In the genomic region with DNA sequence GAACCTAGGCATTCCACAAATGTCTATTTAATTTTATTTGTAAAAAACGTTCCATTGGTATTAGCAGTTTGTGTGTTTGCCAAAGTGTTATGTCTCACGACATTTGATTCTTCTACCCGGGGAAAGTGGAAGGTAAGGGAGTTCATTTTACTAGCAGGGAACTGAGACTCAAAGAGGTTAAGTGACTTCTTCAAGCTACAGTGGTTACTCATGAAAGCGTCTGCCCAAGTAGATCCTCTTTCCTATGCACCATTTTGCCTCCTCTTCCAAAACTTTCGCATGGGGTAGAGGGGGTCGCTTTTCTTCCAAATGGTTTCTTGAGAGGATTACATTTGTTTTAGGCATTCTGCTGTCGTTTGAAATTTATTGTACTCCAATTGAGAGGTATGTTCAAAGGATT, we compare ENCODE assay signal across 12 cellular contexts. TPM values are rescaled to one million over a fixed set of nuclear protein-coding genes. Genes with fewer than 3 reads are reported as not detected.
DNase-seq lines count a peak whose midpoint lies in the region; ATAC-seq and TF ChIP-seq lines count a peak whose summit lies in the region.
"Had no signal": no experiment of that assay in that cellular context is flagged by ENCODE, and none has a peak within 500 bp of the region (broad histone marks: within the 10 kb centered on the region; RNA-seq: fewer than 3 reads in every experiment).

No MANE protein-coding gene starts in this region.

- no peak for DNase-seq in CD4-positive, alpha-beta T cell
- DNase-seq in NOMO-1 treated with DMSO at 0.1 percent for 48 hours (lab: John Stamatoyannopoulos, UW; ENCODE audit: unreplicated experiment) (peak; percentile 46), SK-N-DZ (ENCODE audit: low spot score) (no peak), GM20000 (ENCODE audit: low spot score) (no peak), sigmoid colon (no peak)
- DNase-seq in stimulated activated naive CD4-positive, alpha-beta T cell treated with Interleukin-2 at 50 U/mL for 16 hours (lab: John Stamatoyannopoulos, UW) = no peak
- DNase-seq: NCI-H1048 had no signal

- no peaks in the 10 kb centered on the region for H3K36me3 ChIP-seq in sigmoid colon
- H3K36me3 ChIP-seq: SJSA1 had no signal

- H3K4me1 ChIP-seq in sigmoid colon = peaks cover 0 to 36% (median 32%) of the 10 kb centered on the region in 4 donors
- H3K4me1 ChIP-seq: SJSA1 had no signal

- H3K27ac ChIP-seq in CD4-positive, alpha-beta T cell (ENCODE audit: low read depth, low read length) = no peak overlapping the region
- H3K27ac ChIP-seq in sigmoid colon = no peak overlapping the region
- H3K27ac ChIP-seq: SJSA1 had no signal

- no peak overlapping the region for H3K27ac Mint-ChIP-seq in CD4-positive, alpha-beta T cell

- H3K9me3 Mint-ChIP-seq in CD4-positive, alpha-beta T cell = no peaks in the 10 kb centered on the region

- TF ChIP-seq EP300 in sigmoid colon (IDR thresholded peaks at IDR 0.05) = no peak

- H3K4me1 Mint-ChIP-seq in CD4-positive, alpha-beta T cell (ENCODE audit: low read depth) = peaks cover 69% of the 10 kb centered on the region

- no peak overlapping the region for H3K4me3 ChIP-seq in sigmoid colon
- H3K4me3 ChIP-seq: SJSA1 had no signal

- POLR2A ChIA-PET in CD4-positive, alpha-beta T cell (lab: Charles Lee) = no interaction called here

- H3K27me3 ChIP-seq in CD4-positive, alpha-beta T cell (ENCODE audit: control insufficient read depth, insufficient read depth, low read length) = no peaks in the 10 kb centered on the region
- H3K27me3 ChIP-seq in sigmoid colon = no peaks in the 10 kb centered on the region
- H3K27me3 ChIP-seq: SJSA1 had no signal

- ATAC-seq in CD4-positive, alpha-beta T cell (ENCODE audit: poor library complexity) = no peak
- peak; percentile 79 for ATAC-seq in GM19395 (IDR thresholded peaks at IDR 0.05; ENCODE audit: unreplicated experiment)
- ATAC-seq in HG02970 (IDR thresholded peaks at IDR 0.05; ENCODE audit: low FRiP score, unreplicated experiment) = peak; percentile 54

- intact Hi-C loops in CD4-positive, alpha-beta T cell (cut with DNase I, micrococcal nuclease) = loop anchor here in 1 of 2 experiments (10.0 kb wide), 2 partner anchors 56 to 64 kb away; no protein-coding TSS in a partner anchor
- intact Hi-C loops in sigmoid colon (cut with DNase I) = no loop called here

- no peaks in the 10 kb centered on the region for H3K9me3 ChIP-seq in CD4-positive, alpha-beta T cell (ENCODE audit: control insufficient read depth, low read length)
- H3K9me3 ChIP-seq in sigmoid colon = no peaks in the 10 kb centered on the region
- H3K9me3 ChIP-seq: SJSA1 had no signal

- no peak for TF ChIP-seq CTCF in CD4-positive, alpha-beta T cell (IDR thresholded peaks at IDR 0.05)
- TF ChIP-seq CTCF in GM20000 (IDR thresholded peaks at IDR 0.05; ENCODE audit: extremely low read depth, missing control alignments) (no peak), sigmoid colon (IDR thresholded peaks at IDR 0.05) (no peak)

- no peaks in the 10 kb centered on the region for H3K27me3 Mint-ChIP-seq in CD4-positive, alpha-beta T cell

- CTCF ChIA-PET in CD4-positive, alpha-beta T cell (lab: Charles Lee) = interaction anchor here (2.9 kb wide), 1 partner anchor 9 kb away, joined by 15 read pairs; the partner anchor contains the start of gene KAT2B

- TF ChIP-seq POLR2A in sigmoid colon (IDR thresholded peaks at IDR 0.05) = no peak

- peak overlapping the region; percentile 2 for H3K4me3 Mint-ChIP-seq in CD4-positive, alpha-beta T cell

- WGBS in sigmoid colon, 2 donors = 75 to 79% methylated on average over 7 of the region's 7 CpGs

- no peaks in the 10 kb centered on the region for H3K36me3 Mint-ChIP-seq in CD4-positive, alpha-beta T cell (ENCODE audit: low read depth)

RNA-seq across cellular contexts. Expression of gene KAT2B, which starts 9.0 kb away (rescaled TPM):
- 10 to 100 TPM; 50.9 to 54.4 TPM for total RNA-seq in CD4-positive, alpha-beta T cell
- 4.2 and 5.1 TPM in 2 replicates for polyA plus RNA-seq in SK-N-DZ (2014; cell fraction: cytosol; rRNA removed)
- polyA plus RNA-seq in SK-N-DZ (2014; cell fraction: nucleus; rRNA removed) = 12.2 and 18.5 TPM in 2 replicates
- 10 to 100 TPM; 27.2 to 49.2 (median 42.1) TPM for total RNA-seq in sigmoid colon
- 10 to 100 TPM; 10.8 to 18.7 (median 14.4) TPM for polyA plus RNA-seq in sigmoid colon

RNA-seq across cellular contexts. Expression of gene PP2D1, which starts 37.2 kb away (rescaled TPM):
- total RNA-seq in CD4-positive, alpha-beta T cell = not detected
- polyA plus RNA-seq in SK-N-DZ (2014; cell fraction: cytosol; rRNA removed) = not detected in 2 replicates
- not detected in 2 replicates for polyA plus RNA-seq in SK-N-DZ (2014; cell fraction: nucleus; rRNA removed)
- total RNA-seq in sigmoid colon = not detected
- not detected for polyA plus RNA-seq in sigmoid colon
- total RNA-seq: omental fat pad, SJSA1 had no signal
- polyA plus RNA-seq: BJ had no signal
